In genomic region chr4:182143086-182143821, GRCh38 we compare ENCODE assay signal across 8 cellular contexts.
DNase-seq lines count a peak whose midpoint lies in the region; ATAC-seq and TF ChIP-seq lines count a peak whose summit lies in the region.

No MANE protein-coding gene starts in this region.

- peaks cover 0 to 44% of the 10 kb centered on the region in 2 donors for H3K27me3 ChIP-seq in tibial nerve

- no peak for TF ChIP-seq EP300 in tibial nerve (IDR thresholded peaks at IDR 0.05)

- WGBS in tibial nerve, 2 donors = 1% methylated on average over 35 to 36 of the region's 36 CpGs

- TF ChIP-seq POLR2A in tibial nerve (IDR thresholded peaks at IDR 0.05) = no peak

- no peak for DNase-seq in activated T-cell treated with anti-CD3 and anti-CD28 coated beads, Interleukin-2, amount 50 U/mL, for 24 hours
- no peak for DNase-seq in activated T-cell treated with anti-CD3 and anti-CD28 coated beads for 4 hours
- peak; percentile 66 for DNase-seq in astrocyte of the hippocampus (ENCODE audit: low read depth, low spot score)
- no peak for DNase-seq in left lobe of liver (ENCODE audit: low spot score)
- DNase-seq in tibial nerve (ENCODE audit: low spot score in 2 of 2) = no peak
- no peak for DNase-seq in NK-92 (lab: John Stamatoyannopoulos, UW; ENCODE audit: unreplicated experiment)

- peaks cover 0 to 32% (median 1%) of the 10 kb centered on the region in 4 donors for H3K4me1 ChIP-seq in tibial nerve

- peak overlapping the region; percentile 54 to 89 (median 80) for H3K27ac ChIP-seq in tibial nerve

- no peaks in the 10 kb centered on the region for H3K9me3 Mint-ChIP-seq in activated T-cell treated with anti-CD3 and anti-CD28 coated beads, Interleukin-2, amount 50 U/mL, for 24 hours

- ATAC-seq in left lobe of liver (peak; percentile 19), HG02759 (IDR thresholded peaks at IDR 0.05; ENCODE audit: unreplicated experiment) (no peak), HG02938 (IDR thresholded peaks at IDR 0.05; ENCODE audit: unreplicated experiment) (no peak)

- peaks cover 17% of the 10 kb centered on the region for H3K4me1 Mint-ChIP-seq in activated T-cell treated with anti-CD3 and anti-CD28 coated beads, Interleukin-2, amount 50 U/mL, for 24 hours (ENCODE audit: low read depth)

- no peaks in the 10 kb centered on the region for H3K36me3 Mint-ChIP-seq in activated T-cell treated with anti-CD3 and anti-CD28 coated beads, Interleukin-2, amount 50 U/mL, for 24 hours (ENCODE audit: low read depth)

- no peaks in the 10 kb centered on the region for H3K36me3 ChIP-seq in tibial nerve

- no peak for TF ChIP-seq CTCF in tibial nerve (IDR thresholded peaks at IDR 0.05)

- H3K27ac Mint-ChIP-seq in activated T-cell treated with anti-CD3 and anti-CD28 coated beads, Interleukin-2, amount 50 U/mL, for 24 hours = no peak overlapping the region

- H3K4me3 ChIP-seq in tibial nerve = peak overlapping the region; percentile 62 to 77 (median 71)

- H3K9me3 ChIP-seq in tibial nerve = no peaks in the 10 kb centered on the region

- H3K27me3 Mint-ChIP-seq in activated T-cell treated with anti-CD3 and anti-CD28 coated beads, Interleukin-2, amount 50 U/mL, for 24 hours = peaks cover 80% of the 10 kb centered on the region

- peak overlapping the region; percentile 63 for H3K4me3 Mint-ChIP-seq in activated T-cell treated with anti-CD3 and anti-CD28 coated beads, Interleukin-2, amount 50 U/mL, for 24 hours
